10 cellular contexts compared by ENCODE assay signal in genomic region chr12:10540776-10541205, GRCh38. TPM values are rescaled to one million over a fixed set of nuclear protein-coding genes. Genes with fewer than 3 reads are reported as not detected.
DNase-seq lines count a peak whose midpoint lies in the region; ATAC-seq and TF ChIP-seq lines count a peak whose summit lies in the region.
"Had no signal": no experiment of that assay in that cellular context is flagged by ENCODE, and none has a peak within 500 bp of the region (broad histone marks: within the 10 kb centered on the region; RNA-seq: fewer than 3 reads in every experiment).

No MANE protein-coding gene starts in this region.

- H3K4me2 ChIP-seq in OCI-LY7 (ENCODE audit: low read length) (peak overlapping the region; percentile 50), osteoblast (ENCODE audit: insufficient read depth, low read length) (peak overlapping the region; percentile 44)

- ATAC-seq in GM19035 (IDR thresholded peaks at IDR 0.05; ENCODE audit: unreplicated experiment) (peak; percentile 94), HG02763 (IDR thresholded peaks at IDR 0.05; ENCODE audit: unreplicated experiment) (peak; percentile 85), left cardiac atrium (no peak)

- H2AFZ ChIP-seq in OCI-LY7 (ENCODE audit: low read length) (peak overlapping the region; percentile 92), osteoblast (ENCODE audit: low read length) (no peak overlapping the region)

- H3K27ac ChIP-seq in OCI-LY7 (ENCODE audit: low read depth, low read length, poor library complexity, severe bottlenecking) (peak overlapping the region; percentile 62), osteoblast (ENCODE audit: low read depth, low read length) (peak overlapping the region; percentile 45)
- H3K27ac ChIP-seq: HL-60 had no signal

- H3K36me3 ChIP-seq in OCI-LY7 (ENCODE audit: insufficient read depth, low read length) (peaks cover 19% of the 10 kb centered on the region), osteoblast (ENCODE audit: insufficient read depth, low read length) (no peaks in the 10 kb centered on the region)

- peak overlapping the region; percentile 12 for H3K4me3 ChIP-seq in OCI-LY7 (ENCODE audit: low read depth, low read length, poor library complexity, severe bottlenecking)
- no peak overlapping the region for H3K4me3 ChIP-seq in osteoblast (ENCODE audit: insufficient read depth, low read length)

- H3K27me3 ChIP-seq in osteoblast (ENCODE audit: insufficient read depth, low read length) = no peaks in the 10 kb centered on the region

- no peaks in the 10 kb centered on the region for H3K79me2 ChIP-seq in OCI-LY7 (ENCODE audit: insufficient read depth, low read depth, low read length)
- no peaks in the 10 kb centered on the region for H3K79me2 ChIP-seq in osteoblast (ENCODE audit: insufficient read depth, low read length)

- BruUV-seq in OCI-LY7 (replicated peaks; lab: Mats Ljungman, UMichigan) = no TSS peak

- H3K9me2 ChIP-seq in OCI-LY7 (ENCODE audit: insufficient read depth, low read length) = no peaks in the 10 kb centered on the region

- intact Hi-C loops in OCI-LY7 (cut with micrococcal nuclease; ENCODE audit: unreplicated experiment) (no loop called here), left cardiac atrium (cut with DNase I) (no loop called here)

- peaks cover 33% of the 10 kb centered on the region; the same call in 1 of the 2 replicates for H3K9me3 ChIP-seq in OCI-LY7 (ENCODE audit: low read length)
- H3K9me3 ChIP-seq in osteoblast (ENCODE audit: low read depth, low read length) = no peaks in the 10 kb centered on the region

- TF ChIP-seq CTCF in OCI-LY7 (conservative IDR thresholded peaks at IDR 0.05; ENCODE audit: low read length) (no peak), osteoblast (IDR thresholded peaks at IDR 0.05; ENCODE audit: extremely low read depth, low read depth, low read length) (no peak)

- peak; percentile 56 for DNase-seq in OCI-LY7 (ENCODE audit: low spot score)
- DNase-seq in osteoblast (ENCODE audit: insufficient read length, low spot score, missing footprints) = no peak
- DNase-seq in left cardiac atrium = no peak
- no peak for DNase-seq in activated CD4-positive, alpha-beta T cell treated with anti-CD3 and anti-CD28 coated beads for 1 hour
- no peak for DNase-seq in NCI-H82 treated with DMSO at 0.1 percent for 48 hours (lab: John Stamatoyannopoulos, UW; ENCODE audit: unreplicated experiment)
- DNase-seq: effector CD4-positive, alpha-beta T cell; substantia nigra had no signal

- H4K20me1 ChIP-seq in OCI-LY7 (ENCODE audit: insufficient read depth, low read length) (no peaks in the 10 kb centered on the region), osteoblast (ENCODE audit: insufficient read depth, low read length) (no peaks in the 10 kb centered on the region)

- H3K4me1 ChIP-seq in OCI-LY7 (ENCODE audit: insufficient read depth, low read length, poor library complexity, severe bottlenecking) (peaks cover 27% of the 10 kb centered on the region), osteoblast (ENCODE audit: insufficient read depth, low read length) (peaks cover 10% of the 10 kb centered on the region)

- CTCF ChIA-PET in OCI-LY7 (lab: Charles Lee; ENCODE audit: unreplicated experiment) = no interaction called here

- POLR2A ChIA-PET in OCI-LY7 (lab: Charles Lee) = interaction anchor here (0.5 kb wide), 1 partner anchor 186 kb away, joined by 3 read pairs; no protein-coding TSS in a partner anchor

RNA-seq across cellular contexts. Expression of gene EIF2S3B, which starts 35.1 kb away (rescaled TPM):
- total RNA-seq in OCI-LY7 (2014; rRNA removed; shearing (Covaris generic)) = 0.85 and 1.0 TPM in 2 replicates
- total RNA-seq in OCI-LY7 (2022) (0.95 and 1.6 TPM in 2 replicates), osteoblast (2.5 and 2.9 TPM in 2 replicates), left cardiac atrium (under 1 TPM; 0.41 to 0.65 TPM)

Comparison
In these comparisons a context has a peak if more than half of its experiments do, and no peak if none do; other contexts are left out.
1. ATAC-seq: peak in GM19035 (single experiment) and HG02763 (single experiment); none in left cardiac atrium (0 of 2).